ENCODE assay signal across 9 cellular contexts in genomic region chr1:150272379-150272840, GRCh38. TPM values are rescaled to one million over a fixed set of nuclear protein-coding genes. Genes with fewer than 3 reads are reported as not detected.
A peak's percentile ranks its signal among the peaks of the same experiment; 100 is the strongest.
DNase-seq lines count a peak whose midpoint lies in the region; ATAC-seq and TF ChIP-seq lines count a peak whose summit lies in the region.
"Had no signal": no experiment of that assay in that cellular context is flagged by ENCODE, and none has a peak within 500 bp of the region (broad histone marks: within the 10 kb centered on the region; RNA-seq: fewer than 3 reads in every experiment).

Gene C1orf54 (plus strand): TSS chr1:150272790. CDS start chr1:150272818, 28 bp downstream.

- peak within 1 kb of the TSS; percentile 84 to 90 (median 88) for H3K4me3 Mint-ChIP-seq in nephron
- H3K4me3 Mint-ChIP-seq: natural killer cell had no signal

- peak within 1 kb of the TSS; percentile 97 to 98 (median 97) for H3K27ac Mint-ChIP-seq in nephron
- H3K27ac Mint-ChIP-seq: natural killer cell had no signal

- no peak for ATAC-seq in HG03457 (IDR thresholded peaks at IDR 0.05; ENCODE audit: unreplicated experiment)
- ATAC-seq: natural killer cell had no signal

- H3K9me3 Mint-ChIP-seq in nephron = no peaks in the 10 kb centered on the region
- H3K9me3 Mint-ChIP-seq: natural killer cell had no signal

- H3K36me3 Mint-ChIP-seq in nephron (ENCODE audit: low read depth) = peaks cover 23% of the 10 kb centered on the region
- H3K36me3 Mint-ChIP-seq: natural killer cell had no signal

- DNase-seq in AG20443 (ENCODE audit: low spot score) (peak; percentile 72), NCI-H69 (lab: John Stamatoyannopoulos, UW) (peak; percentile 36), epithelial cell of proximal tubule (ENCODE audit: low read depth) (no peak), DMS79 (lab: John Stamatoyannopoulos, UW) (no peak)
- DNase-seq in effector CD8-positive, alpha-beta T cell (lab: John Stamatoyannopoulos, UW) = no peak
- no peak for DNase-seq in central memory CD4-positive, alpha-beta T cell
- DNase-seq: natural killer cell had no signal

- peaks cover 6% of the 10 kb centered on the region for H3K27me3 Mint-ChIP-seq in nephron (ENCODE audit: low read depth)

- TF ChIP-seq CTCF in epithelial cell of proximal tubule (conservative IDR thresholded peaks at IDR 0.05; ENCODE audit: low read depth, low read length) (no peak), nephron (IDR thresholded peaks at IDR 0.05; ENCODE audit: unreplicated experiment in 3 of 3) (peak in 2 of 3 experiments; percentile 8 to 16)

- H3K4me1 Mint-ChIP-seq in nephron = peaks cover 41% of the 10 kb centered on the region

- no peak within 1 kb of the TSS for H3K4me3 ChIP-seq in epithelial cell of proximal tubule (ENCODE audit: low read depth, low read length)

RNA-seq across cellular contexts. Expression of gene C1orf54, which starts in this region (rescaled TPM):
- total RNA-seq in epithelial cell of proximal tubule = 0.29 and 20.8 TPM in 2 replicates

Comparison
In these comparisons a context has a peak if more than half of its experiments do, and no peak if none do; other contexts are left out.
1. DNase-seq: peak in AG20443 (single experiment) and NCI-H69 (single experiment); none in epithelial cell of proximal tubule (single experiment), effector CD8-positive, alpha-beta T cell (single experiment), central memory CD4-positive, alpha-beta T cell (single experiment) and DMS79 (single experiment).